8 cellular contexts compared by ENCODE assay signal in the genomic region with DNA sequence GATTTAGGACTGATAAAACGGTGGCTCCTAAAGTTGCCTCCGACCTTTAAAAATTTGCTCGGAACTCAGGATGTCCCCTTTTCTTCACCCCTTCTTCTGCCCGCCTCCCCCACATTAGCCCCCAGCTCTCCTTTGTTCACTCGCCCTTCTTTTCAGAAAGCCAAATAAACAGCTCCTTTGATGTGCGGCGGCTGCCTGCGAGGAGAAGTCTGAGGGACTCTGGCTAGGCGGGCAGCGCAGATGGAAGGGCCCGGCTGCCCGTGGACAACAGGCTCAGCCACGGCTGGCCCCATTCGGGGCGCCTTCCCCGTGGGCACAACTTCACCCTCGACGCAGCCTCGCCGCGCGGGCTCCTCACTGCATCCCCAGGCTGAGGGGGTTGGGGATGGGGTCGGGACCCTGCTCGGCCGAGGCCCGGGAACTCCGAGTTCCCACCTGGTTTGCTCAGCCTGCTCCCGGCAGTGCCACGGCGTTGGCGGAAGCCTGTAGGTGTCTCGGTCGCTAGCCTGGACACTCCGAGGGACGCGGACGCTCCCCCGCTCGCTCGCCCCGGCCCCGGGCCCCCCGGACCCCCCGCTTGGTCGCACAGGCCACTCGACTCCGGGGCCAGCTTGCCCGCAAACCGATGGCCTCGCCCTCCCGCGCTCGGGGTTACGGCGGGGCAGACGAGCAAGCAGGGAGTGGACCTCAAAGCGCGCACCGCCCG. TPM values are rescaled to one million over a fixed set of nuclear protein-coding genes. Genes with fewer than 3 reads are reported as not detected.
A peak's percentile ranks its signal among the peaks of the same experiment; 100 is the strongest.
DNase-seq lines count a peak whose midpoint lies in the region; ATAC-seq and TF ChIP-seq lines count a peak whose summit lies in the region.

No MANE protein-coding gene starts in this region.

- H3K4me1 Mint-ChIP-seq in CD8-positive, alpha-beta T cell (ENCODE audit: low read depth) = peaks cover 46% of the 10 kb centered on the region
- H3K4me1 Mint-ChIP-seq in activated CD4-positive, alpha-beta T cell treated with anti-CD3 and anti-CD28 coated beads for 36 hours = peaks cover 30% of the 10 kb centered on the region
- H3K4me1 Mint-ChIP-seq in mesothelial cell of epicardium = peaks cover 55% of the 10 kb centered on the region

- H3K36me3 ChIP-seq in CD8-positive, alpha-beta T cell (ENCODE audit: insufficient read depth, low read length) = no peaks in the 10 kb centered on the region
- H3K36me3 ChIP-seq in stomach smooth muscle (ENCODE audit: control insufficient read depth in 2 of 2, insufficient read depth in 2 of 2, low read length in 2 of 2) = no peaks in the 10 kb centered on the region

- no peaks in the 10 kb centered on the region for H3K9me3 ChIP-seq in CD8-positive, alpha-beta T cell (ENCODE audit: low read length)
- H3K9me3 ChIP-seq in stomach smooth muscle (ENCODE audit: control insufficient read depth in 2 of 2, low read length in 2 of 2) = no peaks in the 10 kb centered on the region

- CTCF ChIA-PET in CD8-positive, alpha-beta T cell (lab: Charles Lee) = interaction anchor here (0.7 to 1.7 kb wide), 8 partner anchors 43 to 643 kb away, joined by 3 to 9 read pairs (median 4); no protein-coding TSS in a partner anchor
- CTCF ChIA-PET in activated CD4-positive, alpha-beta T cell treated with anti-CD3 and anti-CD28 coated beads for 36 hours (lab: Charles Lee) = interaction anchor here (1.1 kb wide), 2 partner anchors 42 to 1223 kb away, joined by 6 to 9 read pairs; no protein-coding TSS in a partner anchor

- H3K4me3 Mint-ChIP-seq in CD8-positive, alpha-beta T cell = peak overlapping the region; percentile 97
- peak overlapping the region; percentile 91 for H3K4me3 Mint-ChIP-seq in activated CD4-positive, alpha-beta T cell treated with anti-CD3 and anti-CD28 coated beads for 36 hours
- peak overlapping the region; percentile 96 for H3K4me3 Mint-ChIP-seq in mesothelial cell of epicardium

- peak overlapping the region; percentile 90 for H3K27ac ChIP-seq in CD8-positive, alpha-beta T cell (ENCODE audit: low read depth, low read length)
- peak overlapping the region; percentile 95 for H3K27ac ChIP-seq in stomach smooth muscle (ENCODE audit: low read length)

- H3K4me3 ChIP-seq in CD8-positive, alpha-beta T cell (ENCODE audit: low read depth, low read length) = peak overlapping the region; percentile 69
- H3K4me3 ChIP-seq in stomach smooth muscle (ENCODE audit: low read length in 2 of 2) = peak overlapping the region; percentile 58 to 88

- POLR2A ChIA-PET in CD8-positive, alpha-beta T cell (lab: Charles Lee) = interaction anchor here (0.6 to 6.5 kb wide), 16 partner anchors 29 to 630 kb away, joined by 3 to 66 read pairs (median 4); no protein-coding TSS in a partner anchor
- POLR2A ChIA-PET in activated CD4-positive, alpha-beta T cell treated with anti-CD3 and anti-CD28 coated beads for 36 hours (lab: Charles Lee) = interaction anchor here (0.6 to 1.4 kb wide), 6 partner anchors 8 to 388 kb away, joined by 3 to 13 read pairs (median 4); no protein-coding TSS in a partner anchor

- H3K4me1 ChIP-seq in CD8-positive, alpha-beta T cell (ENCODE audit: insufficient read depth, low read length) = peaks cover 40% of the 10 kb centered on the region
- H3K4me1 ChIP-seq in stomach smooth muscle (ENCODE audit: control insufficient read depth, insufficient read depth, low read length) = peaks cover 42% of the 10 kb centered on the region

- DNase-seq in CD8-positive, alpha-beta T cell = peak in 6 of 7 experiments; percentile 8 to 70 (median 28)
- peak; percentile 73 for DNase-seq in HT-29 (ENCODE audit: low spot score)
- peak; percentile 54 for DNase-seq in activated CD4-positive, alpha-beta T cell treated with anti-CD3 and anti-CD28 coated beads for 36 hours
- DNase-seq in effector CD8-positive, alpha-beta T cell (lab: John Stamatoyannopoulos, UW) = peak; percentile 24
- DNase-seq in mesothelial cell of epicardium (ENCODE audit: low spot score in 2 of 2, unreplicated experiment in 2 of 2) = peak; percentile 44 to 71
- no peak for DNase-seq in AG20443 (ENCODE audit: low spot score)
- DNase-seq in KBM-7 = no peak

- intact Hi-C loops in CD8-positive, alpha-beta T cell (cut with DNase I, micrococcal nuclease) = loop anchor here (1.0 to 10.0 kb wide), 15 partner anchors 75 to 1276 kb away; partner anchors contain the start of genes RPLP1 (in 2 of the 2), ANP32A (in 1 of the 2) and KIF23 (in 1 of the 2)
- intact Hi-C loops in activated CD4-positive, alpha-beta T cell treated with anti-CD3 and anti-CD28 coated beads for 36 hours (cut with DNase I, micrococcal nuclease) = loop anchor here (1.0 to 10.0 kb wide), 20 partner anchors 44 to 1821 kb away; partner anchors contain the start of genes FEM1B (in 1 of the 2), GLCE (in 1 of the 2), KIF23 (in 1 of the 2) and RPLP1 (in 1 of the 2)

- H3K27me3 Mint-ChIP-seq in CD8-positive, alpha-beta T cell (ENCODE audit: low read depth) = no peaks in the 10 kb centered on the region
- peaks cover 10% of the 10 kb centered on the region for H3K27me3 Mint-ChIP-seq in activated CD4-positive, alpha-beta T cell treated with anti-CD3 and anti-CD28 coated beads for 36 hours
- H3K27me3 Mint-ChIP-seq in mesothelial cell of epicardium (ENCODE audit: low read depth) = no peaks in the 10 kb centered on the region

- no peak for ATAC-seq in CD8-positive, alpha-beta T cell
- no peak for ATAC-seq in activated CD4-positive, alpha-beta T cell treated with anti-CD3 and anti-CD28 coated beads for 36 hours

- peak overlapping the region; percentile 66 to 86 for H3K9ac ChIP-seq in stomach smooth muscle (ENCODE audit: low read length in 2 of 2)

- no peaks in the 10 kb centered on the region for H3K27me3 ChIP-seq in CD8-positive, alpha-beta T cell (ENCODE audit: insufficient read depth, low read length)
- no peaks in the 10 kb centered on the region for H3K27me3 ChIP-seq in stomach smooth muscle (ENCODE audit: control insufficient read depth in 1 of 2, insufficient read depth in 2 of 2, low read length in 2 of 2)

- TF ChIP-seq CTCF in CD8-positive, alpha-beta T cell (IDR thresholded peaks at IDR 0.05) = no peak
- TF ChIP-seq CTCF in mesothelial cell of epicardium (IDR thresholded peaks at IDR 0.05; ENCODE audit: unreplicated experiment) = no peak

- in situ Hi-C loops in KBM-7 (cut with MboI; ENCODE audit: low pct_unique_long_range_greater_than_20kb, low sequenced_read_pairs) = no loop called here

- peak overlapping the region; percentile 98 for H3K27ac Mint-ChIP-seq in CD8-positive, alpha-beta T cell
- H3K27ac Mint-ChIP-seq in activated CD4-positive, alpha-beta T cell treated with anti-CD3 and anti-CD28 coated beads for 36 hours = peak overlapping the region; percentile 83
- H3K27ac Mint-ChIP-seq in mesothelial cell of epicardium = peak overlapping the region; percentile 99

- peaks cover 19% of the 10 kb centered on the region for H3K36me3 Mint-ChIP-seq in CD8-positive, alpha-beta T cell
- H3K36me3 Mint-ChIP-seq in activated CD4-positive, alpha-beta T cell treated with anti-CD3 and anti-CD28 coated beads for 36 hours (ENCODE audit: low read depth) = peaks cover 19% of the 10 kb centered on the region
- H3K36me3 Mint-ChIP-seq in mesothelial cell of epicardium = no peaks in the 10 kb centered on the region

- no peaks in the 10 kb centered on the region for H3K9me3 Mint-ChIP-seq in CD8-positive, alpha-beta T cell
- H3K9me3 Mint-ChIP-seq in activated CD4-positive, alpha-beta T cell treated with anti-CD3 and anti-CD28 coated beads for 36 hours (ENCODE audit: low read depth) = no peaks in the 10 kb centered on the region
- no peaks in the 10 kb centered on the region for H3K9me3 Mint-ChIP-seq in mesothelial cell of epicardium

RNA-seq across cellular contexts. Expression of gene TLE3, which starts 0.9 kb away (rescaled TPM):
- 100 to 1,000 TPM; 198 to 201 TPM for total RNA-seq in CD8-positive, alpha-beta T cell
- total RNA-seq in HT-29 (2014; rRNA removed; shearing (Covaris generic)) = 59.1 and 77.6 TPM in 2 replicates
- total RNA-seq in activated CD4-positive, alpha-beta T cell treated with anti-CD3 and anti-CD28 coated beads for 36 hours = 10 to 100 TPM; 89.2 to 97.6 TPM
- total RNA-seq in mesothelial cell of epicardium = 147 to 165 TPM (median 156 TPM) in 3 replicates

Comparison
In these comparisons a context has a peak if more than half of its experiments do, and no peak if none do; other contexts are left out.
1. DNase-seq: peak in CD8-positive, alpha-beta T cell (6 of 7), HT-29 (single experiment), activated CD4-positive, alpha-beta T cell treated with anti-CD3 and anti-CD28 coated beads for 36 hours (single experiment), effector CD8-positive, alpha-beta T cell (single experiment) and mesothelial cell of epicardium (2 of 2); none in AG20443 (single experiment) and KBM-7 (single experiment).
2. Peak in every context shown above with its lines, with median percentiles within 50 percentile points of each other: H3K27ac Mint-ChIP-seq and H3K4me3 Mint-ChIP-seq.